Comparison of ENCODE assay signal across 20 cellular contexts in genomic region chr2:159169187-159169586, GRCh38.
DNase-seq lines count a peak whose midpoint lies in the region; ATAC-seq and TF ChIP-seq lines count a peak whose summit lies in the region.
"Had no signal": no experiment of that assay in that cellular context is flagged by ENCODE, and none has a peak within 500 bp of the region (broad histone marks: within the 10 kb centered on the region; RNA-seq: fewer than 3 reads in every experiment).

No MANE protein-coding gene starts in this region.

- no peaks in the 10 kb centered on the region for H3K9me2 ChIP-seq in PC-9 (ENCODE audit: insufficient read depth)

- intact Hi-C loops in MCF 10A (cut with micrococcal nuclease) (loop anchor here (1.0 to 5.0 kb wide), 2 partner anchors 202 to 268 kb away; partner anchors contain the start of gene TANC1), mammary epithelial cell (cut with micrococcal nuclease) (no loop called here), heart right ventricle (cut with DNase I) (no loop called here), PC-9 (cut with micrococcal nuclease; ENCODE audit: unreplicated experiment) (no loop called here)

- H3K4me1 Mint-ChIP-seq in MCF 10A (ENCODE audit: insufficient read depth, unreplicated experiment), result peaks cover 8% of the 10 kb centered on the region
- H3K4me1 Mint-ChIP-seq in stimulated activated naive B cell treated with anti-CD40 and anti-IgM and Interleukin-4, amounts not matched to agents 10 μg/mL and 1 μg/mL and 100 μg/mL, for 72 hours, result peaks cover 0 to 12% of the 10 kb centered on the region in 2 donors
- H3K4me1 Mint-ChIP-seq: CD4-positive, CD25-positive, alpha-beta regulatory T cell had no signal

- TF ChIP-seq CTCF in MCF 10A (IDR thresholded peaks at IDR 0.05; ENCODE audit: unreplicated experiment) (no peak), mammary epithelial cell (conservative IDR thresholded peaks at IDR 0.05 in 1 of 2, IDR thresholded peaks at IDR 0.05 in 1 of 2; ENCODE audit: extremely low read depth in 1 of 2, insufficient read depth in 1 of 2, low read depth in 1 of 2, low read length in 2 of 2) (no peak), astrocyte of the spinal cord (IDR thresholded peaks at IDR 0.05; ENCODE audit: low read depth, low read length) (no peak), fibroblast of pulmonary artery (IDR thresholded peaks at IDR 0.05; ENCODE audit: low read length, missing control alignments) (no peak), heart right ventricle (IDR thresholded peaks at IDR 0.05) (no peak), PC-9 (conservative IDR thresholded peaks at IDR 0.05) (no peak)

- H3K27ac ChIP-seq in mammary epithelial cell (ENCODE audit: insufficient read depth, low read depth, low read length) (no peak overlapping the region), heart right ventricle (no peak overlapping the region), PC-9 (no peak overlapping the region)

- CTCF ChIA-PET in MCF 10A (lab: Yijun Ruan, JAX) (interaction anchor here (0.6 to 1.9 kb wide), 8 partner anchors 10 to 1247 kb away, joined by 3 to 9 read pairs (median 4); no protein-coding TSS in a partner anchor), mammary epithelial cell (lab: Charles Lee; ENCODE audit: low non-redundant PET) (no interaction called here), PC-9 (lab: Charles Lee) (no interaction called here)

- 88% methylated on average over 6 of the region's 6 CpGs for WGBS in mammary epithelial cell (ENCODE audit: low coverage, missing lambda C conversion rate)
- WGBS in heart right ventricle, 2 donors, result 80 to 83% methylated on average over 6 of the region's 6 CpGs

- H3K9ac ChIP-seq in mammary epithelial cell (ENCODE audit: insufficient read depth, low read length), result no peak overlapping the region

- H3K27ac Mint-ChIP-seq in MCF 10A (ENCODE audit: low read depth, unreplicated experiment), result no peak overlapping the region
- H3K27ac Mint-ChIP-seq in stimulated activated naive B cell treated with anti-CD40 and anti-IgM and Interleukin-4, amounts not matched to agents 10 μg/mL and 1 μg/mL and 100 μg/mL, for 72 hours, result no peak overlapping the region
- H3K27ac Mint-ChIP-seq: B cell; CD4-positive, CD25-positive, alpha-beta regulatory T cell had no signal

- H3K79me2 ChIP-seq in mammary epithelial cell (ENCODE audit: insufficient read depth, low read length) (peaks cover 17% of the 10 kb centered on the region), PC-9 (ENCODE audit: low read depth) (no peaks in the 10 kb centered on the region)

- H3K27me3 ChIP-seq in mammary epithelial cell (ENCODE audit: insufficient read depth, low read length), result no peaks in the 10 kb centered on the region
- H3K27me3 ChIP-seq in heart right ventricle, result no peaks in the 10 kb centered on the region
- no peaks in the 10 kb centered on the region for H3K27me3 ChIP-seq in PC-9 (ENCODE audit: insufficient read depth, low read depth)

- H3K4me3 Mint-ChIP-seq in MCF 10A (ENCODE audit: unreplicated experiment), result no peak overlapping the region
- H3K4me3 Mint-ChIP-seq in stimulated activated naive B cell treated with anti-CD40 and anti-IgM and Interleukin-4, amounts not matched to agents 10 μg/mL and 1 μg/mL and 100 μg/mL, for 72 hours, result no peak overlapping the region
- H3K4me3 Mint-ChIP-seq: B cell; CD4-positive, CD25-positive, alpha-beta regulatory T cell had no signal

- no TSS peak for BruUV-seq in MCF 10A (replicated peaks; lab: Mats Ljungman, UMichigan)
- no TSS peak for BruUV-seq in mammary epithelial cell (replicated peaks; lab: Mats Ljungman, UMichigan)
- BruUV-seq in PC-9 (replicated peaks; lab: Mats Ljungman, UMichigan), result no TSS peak

- peaks cover 17% of the 10 kb centered on the region for H3K36me3 ChIP-seq in mammary epithelial cell (ENCODE audit: insufficient read depth, low read length)
- H3K36me3 ChIP-seq in heart right ventricle, result peaks cover 0 to 73% (median 10%) of the 10 kb centered on the region in 9 donors
- H3K36me3 ChIP-seq in PC-9 (ENCODE audit: low read depth), result peaks cover 4% of the 10 kb centered on the region; the same call in 1 of the 2 replicates

- no peak overlapping the region for H2AFZ ChIP-seq in mammary epithelial cell (ENCODE audit: low read depth, low read length)
- no peak overlapping the region for H2AFZ ChIP-seq in PC-9

- H3K9me3 Mint-ChIP-seq in MCF 10A (ENCODE audit: unreplicated experiment), result no peaks in the 10 kb centered on the region
- no peaks in the 10 kb centered on the region for H3K9me3 Mint-ChIP-seq in stimulated activated naive B cell treated with anti-CD40 and anti-IgM and Interleukin-4, amounts not matched to agents 10 μg/mL and 1 μg/mL and 100 μg/mL, for 72 hours
- H3K9me3 Mint-ChIP-seq: CD4-positive, CD25-positive, alpha-beta regulatory T cell had no signal

- peaks cover 64% of the 10 kb centered on the region for H3K36me3 Mint-ChIP-seq in MCF 10A (ENCODE audit: insufficient read depth, unreplicated experiment)
- no peaks in the 10 kb centered on the region for H3K36me3 Mint-ChIP-seq in stimulated activated naive B cell treated with anti-CD40 and anti-IgM and Interleukin-4, amounts not matched to agents 10 μg/mL and 1 μg/mL and 100 μg/mL, for 72 hours
- H3K36me3 Mint-ChIP-seq: CD4-positive, CD25-positive, alpha-beta regulatory T cell had no signal

- H3K27me3 Mint-ChIP-seq in MCF 10A (ENCODE audit: insufficient read depth, unreplicated experiment), result no peaks in the 10 kb centered on the region
- no peaks in the 10 kb centered on the region for H3K27me3 Mint-ChIP-seq in stimulated activated naive B cell treated with anti-CD40 and anti-IgM and Interleukin-4, amounts not matched to agents 10 μg/mL and 1 μg/mL and 100 μg/mL, for 72 hours
- H3K27me3 Mint-ChIP-seq: B cell had no signal

- POLR2A ChIA-PET in MCF 10A (lab: Yijun Ruan, JAX) (interaction anchor here (0.5 to 0.9 kb wide), 2 partner anchors 21 to 92 kb away, joined by 3 read pairs; no protein-coding TSS in a partner anchor), PC-9 (lab: Charles Lee; ENCODE audit: unreplicated experiment) (no interaction called here)

- H4K20me1 ChIP-seq in mammary epithelial cell (ENCODE audit: insufficient read depth, low read length), result no peaks in the 10 kb centered on the region
- H4K20me1 ChIP-seq in PC-9 (ENCODE audit: insufficient read depth), result no peaks in the 10 kb centered on the region

- in situ Hi-C loops in mammary epithelial cell (cut with MboI; ENCODE audit: low sequenced_read_pairs in 2 of 2), result no loop called here
- in situ Hi-C loops in astrocyte of the spinal cord (cut with HindIII; ENCODE audit: low sequenced_read_pairs), result no loop called here

- no peak overlapping the region for H3K4me3 ChIP-seq in mammary epithelial cell (replicated peaks in 1 of 3; ENCODE audit: insufficient read depth in 1 of 3, low read depth in 2 of 3, low read length in 3 of 3)
- H3K4me3 ChIP-seq in astrocyte of the spinal cord (ENCODE audit: low read depth, low read length), result no peak overlapping the region
- no peak overlapping the region for H3K4me3 ChIP-seq in fibroblast of pulmonary artery (replicated peaks; ENCODE audit: low read depth, low read length)
- H3K4me3 ChIP-seq in heart right ventricle, result no peak overlapping the region
- no peak overlapping the region for H3K4me3 ChIP-seq in PC-9
- H3K4me3 ChIP-seq: K562 had no signal

- no peak overlapping the region for H3K4me2 ChIP-seq in mammary epithelial cell (ENCODE audit: insufficient read depth, low read depth, low read length)
- no peak overlapping the region for H3K4me2 ChIP-seq in PC-9

- dilution Hi-C loops in mammary epithelial cell (cut with HindIII; ENCODE audit: low sequenced_read_pairs), result no loop called here

- no peaks in the 10 kb centered on the region for H3F3A ChIP-seq in PC-9 (ENCODE audit: insufficient read depth, low read depth)

- H3K9me3 ChIP-seq in mammary epithelial cell (replicated peaks; ENCODE audit: insufficient read depth, low read length) (no peaks in the 10 kb centered on the region), heart right ventricle (peaks cover 0 to 3% (median 0%) of the 10 kb centered on the region in 11 donors), PC-9 (ENCODE audit: insufficient read depth, low read depth) (no peaks in the 10 kb centered on the region)

- peak; percentile 65 for DNase-seq in MCF 10A (ENCODE audit: unreplicated experiment)
- no peak for DNase-seq in mammary epithelial cell
- peak; percentile 42 for DNase-seq in astrocyte of the spinal cord (ENCODE audit: low read depth, low spot score)
- DNase-seq in fibroblast of pulmonary artery (ENCODE audit: low read depth), result peak; percentile 33
- DNase-seq in heart right ventricle, result no peak
- DNase-seq in stimulated activated naive B cell treated with anti-CD40 and anti-IgM and Interleukin-4, amounts not matched to agents 10 μg/mL and 1 μg/mL and 100 μg/mL, for 72 hours, result no peak
- DNase-seq in PC-9, result no peak
- DNase-seq: 8988T; CD4-positive, CD25-positive, alpha-beta regulatory T cell; COR-L47; GF-D8; GOT3; NCI-H1105 treated with DMSO at 0.1 percent for 48 hours; NCI-H1694; NCI-H2081 treated with DMSO at 0.1 percent for 48 hours; NCI-H524 had no signal

- no peak for ATAC-seq in HG02885 (IDR thresholded peaks at IDR 0.05; ENCODE audit: poor library complexity, unreplicated experiment)
- no peak for ATAC-seq in heart right ventricle
- ATAC-seq in stimulated activated naive B cell treated with anti-CD40 and anti-IgM and Interleukin-4, amounts not matched to agents 10 μg/mL and 1 μg/mL and 100 μg/mL, for 72 hours (replicated peaks), result no peak
- ATAC-seq: HCT116, K562 had no signal

- H3K4me1 ChIP-seq in mammary epithelial cell (ENCODE audit: insufficient read depth, low read length) (no peaks in the 10 kb centered on the region), heart right ventricle (peaks cover 0 to 36% (median 17%) of the 10 kb centered on the region in 9 donors), PC-9 (replicated peaks; ENCODE audit: insufficient read depth) (no peaks in the 10 kb centered on the region)

Comparison
In these comparisons a context has a peak if more than half of its experiments do, and no peak if none do; other contexts are left out.
1. DNase-seq: peak in MCF 10A (single experiment), astrocyte of the spinal cord (single experiment) and fibroblast of pulmonary artery (single experiment); none in mammary epithelial cell (single experiment), heart right ventricle (0 of 2), stimulated activated naive B cell treated with anti-CD40 and anti-IgM and Interleukin-4, amounts not matched to agents 10 μg/mL and 1 μg/mL and 100 μg/mL, for 72 hours (single experiment) and PC-9 (0 of 2).